In the genomic region with DNA sequence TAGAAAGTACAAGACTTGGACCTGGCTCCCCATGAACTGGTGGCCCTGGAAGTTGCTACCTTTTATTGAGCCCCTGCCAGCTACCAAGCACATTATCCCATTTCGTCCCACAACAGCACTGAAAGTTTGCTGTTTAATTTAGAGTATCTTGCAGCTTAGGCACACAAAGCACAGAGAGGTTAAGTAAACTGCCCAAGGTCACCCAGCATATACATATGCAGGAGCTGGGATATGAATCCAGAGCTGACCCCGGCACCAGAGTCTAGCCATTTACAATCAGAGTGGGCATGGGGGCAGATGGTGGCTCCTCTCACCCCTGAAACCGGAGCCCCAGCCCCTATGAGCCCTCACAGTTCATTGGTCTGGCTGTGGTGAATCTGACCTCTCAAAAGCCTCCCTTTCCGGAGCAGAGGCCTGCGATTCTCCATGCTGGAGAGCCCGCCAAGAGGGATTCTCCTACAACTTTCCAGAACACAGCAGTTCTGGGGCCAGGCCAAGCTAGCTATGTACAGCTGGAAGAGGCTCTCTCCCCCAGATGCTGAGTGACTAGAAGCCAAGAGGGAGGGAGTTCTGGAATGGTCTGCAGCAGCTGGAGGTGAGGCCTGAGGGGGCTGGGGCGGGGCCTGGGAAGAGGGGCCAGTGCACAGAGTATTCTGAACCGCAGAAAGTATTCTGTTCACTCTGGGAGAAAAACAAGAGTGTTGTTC, we compare ENCODE assay signal across 10 cellular contexts. TPM values are rescaled to one million over a fixed set of nuclear protein-coding genes. Genes with fewer than 3 reads are reported as not detected.
A peak's percentile ranks its signal among the peaks of the same experiment; 100 is the strongest.
DNase-seq lines count a peak whose midpoint lies in the region; ATAC-seq and TF ChIP-seq lines count a peak whose summit lies in the region.
"Had no signal": no experiment of that assay in that cellular context is flagged by ENCODE, and none has a peak within 500 bp of the region (broad histone marks: within the 10 kb centered on the region; RNA-seq: fewer than 3 reads in every experiment).

No MANE protein-coding gene starts in this region.

- TF ChIP-seq CTCF in RWPE1 (conservative IDR thresholded peaks at IDR 0.05; ENCODE audit: low read depth) = no peak
- TF ChIP-seq CTCF in esophagus squamous epithelium (IDR thresholded peaks at IDR 0.05) = no peak
- TF ChIP-seq CTCF in suprapubic skin (IDR thresholded peaks at IDR 0.05) = no peak

- POLR2A ChIA-PET in RWPE1 (lab: Yijun Ruan, JAX; ENCODE audit: low non-redundant PET) = no interaction called here

- H2BK5ac ChIP-seq in mesenchymal stem cell (ENCODE audit: low read depth, low read length, poor library complexity, severe bottlenecking) = no peak overlapping the region

- H3K9me3 ChIP-seq in esophagus squamous epithelium (no peaks in the 10 kb centered on the region), mesenchymal stem cell (ENCODE audit: control insufficient read depth, low read length) (no peaks in the 10 kb centered on the region), suprapubic skin (no peaks in the 10 kb centered on the region)

- CTCF ChIA-PET in RWPE1 (lab: Yijun Ruan, JAX) = no interaction called here

- H3K18ac ChIP-seq in mesenchymal stem cell (ENCODE audit: low read depth in 1 of 2, low read length in 2 of 2) = peak overlapping the region; percentile 34 to 55

- no peak overlapping the region for H3K4me3 ChIP-seq in esophagus squamous epithelium
- H3K4me3 ChIP-seq in mesenchymal stem cell (ENCODE audit: insufficient read depth in 1 of 2, low read depth in 1 of 2, low read length in 2 of 2) = no peak overlapping the region
- H3K4me3 ChIP-seq in suprapubic skin = no peak overlapping the region

- H3K27ac ChIP-seq in RWPE1 = peak overlapping the region; percentile 86
- peak overlapping the region in 3 of 4 donors; percentile 67 to 85 (median 78) for H3K27ac ChIP-seq in esophagus squamous epithelium
- no peak overlapping the region for H3K27ac ChIP-seq in mesenchymal stem cell (ENCODE audit: low read length, poor library complexity, severe bottlenecking)
- peak overlapping the region; percentile 35 for H3K27ac ChIP-seq in suprapubic skin

- H4K91ac ChIP-seq in mesenchymal stem cell (ENCODE audit: low read length) = no peak overlapping the region

- intact Hi-C loops in esophagus squamous epithelium (cut with DNase I) = loop anchor here (10.0 kb wide), 1 partner anchor 94 kb away; a partner anchor contains a TSS

- no peak overlapping the region for H2AFZ ChIP-seq in mesenchymal stem cell (ENCODE audit: low read depth, low read length)

- H2BK12ac ChIP-seq in mesenchymal stem cell (ENCODE audit: low read length in 2 of 2) = no peak overlapping the region

- 67 to 93% methylated on average over 1 to 4 of the region's 8 CpGs for WGBS in esophagus squamous epithelium, 2 donors
- WGBS in mesenchymal stem cell = 74% methylated on average over 8 of the region's 8 CpGs
- WGBS in suprapubic skin = 74% methylated on average over 8 of the region's 8 CpGs

- H3K4ac ChIP-seq in mesenchymal stem cell (ENCODE audit: low read depth in 1 of 2, low read length in 2 of 2) = peak overlapping the region in 1 of 2 experiments; percentile 57

- no peak overlapping the region for H4K8ac ChIP-seq in mesenchymal stem cell (ENCODE audit: low read length)

- H2AK5ac ChIP-seq in mesenchymal stem cell (ENCODE audit: low read length, severe bottlenecking) = no peak overlapping the region

- peak overlapping the region; percentile 33 for H3K9ac ChIP-seq in mesenchymal stem cell (ENCODE audit: low read length)

- H3K27me3 ChIP-seq in esophagus squamous epithelium = peaks cover 0 to 8% (median 0%) of the 10 kb centered on the region in 4 donors
- no peaks in the 10 kb centered on the region for H3K27me3 ChIP-seq in mesenchymal stem cell (ENCODE audit: control insufficient read depth in 1 of 2, insufficient read depth in 1 of 2, low read length in 2 of 2)
- no peaks in the 10 kb centered on the region for H3K27me3 ChIP-seq in suprapubic skin

- H3K36me3 ChIP-seq in esophagus squamous epithelium = no peaks in the 10 kb centered on the region
- H3K36me3 ChIP-seq in mesenchymal stem cell (ENCODE audit: control insufficient read depth in 1 of 2, insufficient read depth in 2 of 2, low read depth in 1 of 2, low read length in 2 of 2) = peaks cover 0 to 10% of the 10 kb centered on the region in 2 experiments
- H3K36me3 ChIP-seq in suprapubic skin = no peaks in the 10 kb centered on the region

- H3K4me1 ChIP-seq in esophagus squamous epithelium (peaks cover 32 to 76% (median 34%) of the 10 kb centered on the region in 3 donors), mesenchymal stem cell (ENCODE audit: control insufficient read depth, insufficient read depth, low read depth, low read length) (peaks cover 35% of the 10 kb centered on the region), suprapubic skin (peaks cover 64% of the 10 kb centered on the region)

- no peak for TF ChIP-seq EP300 in suprapubic skin (IDR thresholded peaks at IDR 0.05)

- DNase-seq in RWPE1 (ENCODE audit: low spot score) = no peak
- no peak for DNase-seq in esophagus squamous epithelium (lab: John Stamatoyannopoulos, UW)
- peak; percentile 75 for DNase-seq in mesenchymal stem cell
- DNase-seq in suprapubic skin (ENCODE audit: low spot score in 2 of 2) = no peak
- no peak for DNase-seq in NCI-H345 (lab: John Stamatoyannopoulos, UW)
- no peak for DNase-seq in HuH-7.5 (ENCODE audit: low spot score)
- no peak for DNase-seq in NCI-H526 treated with DMSO at 0.1 percent for 48 hours (lab: John Stamatoyannopoulos, UW)
- DNase-seq: activated CD4-positive, alpha-beta T cell treated with anti-CD3 and anti-CD28 coated beads for 48 hours; amniotic stem cell had no signal

- TF ChIP-seq POLR2A in esophagus squamous epithelium (IDR thresholded peaks at IDR 0.05) (no peak), suprapubic skin (IDR thresholded peaks at IDR 0.05) (no peak)

- H3K23ac ChIP-seq in mesenchymal stem cell (ENCODE audit: low read length in 2 of 2) = no peak overlapping the region

- no peak overlapping the region for H2BK120ac ChIP-seq in mesenchymal stem cell (ENCODE audit: low read depth, low read length)

- H3K14ac ChIP-seq in mesenchymal stem cell (ENCODE audit: low read length in 2 of 2) = peak overlapping the region in 1 of 2 experiments; percentile 49

- peaks cover 36% of the 10 kb centered on the region for H3K79me1 ChIP-seq in mesenchymal stem cell (replicated peaks; ENCODE audit: low read length, poor library complexity, severe bottlenecking)

- ATAC-seq in GM21515 (IDR thresholded peaks at IDR 0.05; ENCODE audit: unreplicated experiment) = no peak

- no peak overlapping the region for H3K4me2 ChIP-seq in mesenchymal stem cell (ENCODE audit: low read length, poor library complexity, severe bottlenecking)

- no peak overlapping the region for H2BK15ac ChIP-seq in mesenchymal stem cell (ENCODE audit: low read depth, poor library complexity, severe bottlenecking)

RNA-seq across cellular contexts. Expression of a gene that starts 58.3 kb away (rescaled TPM):
- total RNA-seq in esophagus squamous epithelium (100 to 1,000 TPM in 2 of 4 donors, 10 to 100 TPM in 2; 55.0 to 137 (median 108) TPM), suprapubic skin (100 to 1,000 TPM in 2 of 4 donors, 10 to 100 TPM in 2; 78.1 to 124 (median 91.7) TPM)
- 89.9 TPM for polyA plus RNA-seq in mesenchymal stem cell (2013, experiment 1 of 2)
- 89.1 TPM for polyA plus RNA-seq in mesenchymal stem cell (2013, experiment 2 of 2)
